In the genomic region with DNA sequence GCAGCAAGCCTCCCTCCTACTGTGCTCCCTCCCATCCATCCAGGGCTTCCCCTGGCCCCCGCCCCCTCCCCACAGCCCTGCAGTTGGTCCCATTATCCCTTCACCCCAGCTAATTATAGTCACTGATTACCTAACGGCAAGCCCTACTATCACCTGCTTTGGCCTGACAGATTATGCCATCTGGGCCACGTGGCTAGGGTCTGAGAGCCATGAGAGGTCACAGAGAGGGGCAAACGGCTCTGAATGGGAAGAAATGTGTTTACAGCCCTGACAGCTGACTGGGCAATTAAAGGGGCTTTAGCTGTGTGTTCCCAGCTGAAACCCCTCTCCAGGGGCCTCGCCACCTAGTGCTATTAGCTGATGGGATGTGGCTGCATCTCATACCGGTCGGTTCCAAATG, we compare ENCODE assay signal across 1 cellular context.
A peak's percentile ranks its signal among the peaks of the same experiment; 100 is the strongest.
TF ChIP-seq lines count a peak whose summit lies in the region.

No MANE protein-coding gene starts in this region.

TF ChIP-seq in liver, 16 proteins besides CTCF, POLR2A, EP300 and RAD21 (continued from another document):
- TF ChIP-seq, protein P1, sequence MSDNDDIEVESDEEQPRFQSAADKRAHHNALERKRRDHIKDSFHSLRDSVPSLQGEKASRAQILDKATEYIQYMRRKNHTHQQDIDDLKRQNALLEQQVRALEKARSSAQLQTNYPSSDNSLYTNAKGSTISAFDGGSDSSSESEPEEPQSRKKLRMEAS (IDR thresholded peaks at IDR 0.05), result peak; percentile 19
